ENCODE assay signal across 8 cellular contexts in genomic region chr19:1067341-1068103, GRCh38. TPM values are rescaled to one million over a fixed set of nuclear protein-coding genes. Genes with fewer than 3 reads are reported as not detected.
A peak's percentile ranks its signal among the peaks of the same experiment; 100 is the strongest.
DNase-seq lines count a peak whose midpoint lies in the region; ATAC-seq and TF ChIP-seq lines count a peak whose summit lies in the region.

No MANE protein-coding gene starts in this region.

- peak; percentile 32 for ATAC-seq in activated CD8-positive, alpha-beta memory T cell treated with anti-CD3 and anti-CD28 coated beads, Interleukin-2, amount 10 ng/mL, durations not matched to agents 7 days and 5 days

- H3K9me3 ChIP-seq in PC-9 (ENCODE audit: insufficient read depth, low read depth) (no peaks in the 10 kb centered on the region), parathyroid adenoma (ENCODE audit: control insufficient read depth, low read length) (no peaks in the 10 kb centered on the region)

- H3K4me3 ChIP-seq in PC-9 (peak overlapping the region; percentile 71), coronary artery (peak overlapping the region; percentile 69), parathyroid adenoma (ENCODE audit: low read depth, low read length) (peak overlapping the region; percentile 27)

- H3K9me3 Mint-ChIP-seq in activated CD8-positive, alpha-beta memory T cell treated with anti-CD3 and anti-CD28 coated beads, Interleukin-2, amount 10 ng/mL, durations not matched to agents 7 days and 5 days (ENCODE audit: low read depth): no peaks in the 10 kb centered on the region

- H3K27me3 ChIP-seq in PC-9 (ENCODE audit: insufficient read depth, low read depth) (no peaks in the 10 kb centered on the region), parathyroid adenoma (ENCODE audit: control insufficient read depth, insufficient read depth, low read length) (peaks cover 7% of the 10 kb centered on the region)

- H3F3A ChIP-seq in PC-9 (ENCODE audit: insufficient read depth, low read depth): peaks cover 38% of the 10 kb centered on the region

- H3K4me2 ChIP-seq in PC-9 (peak overlapping the region; percentile 97), parathyroid adenoma (ENCODE audit: low read length) (peak overlapping the region; percentile 22)

- H3K27ac ChIP-seq in PC-9: no peak overlapping the region
- H3K27ac ChIP-seq in coronary artery: peak overlapping the region; percentile 21 to 78
- H3K27ac ChIP-seq in parathyroid adenoma: peak overlapping the region; percentile 42

- no peak for TF ChIP-seq CTCF in PC-9 (conservative IDR thresholded peaks at IDR 0.05)
- no peak for TF ChIP-seq CTCF in coronary artery (IDR thresholded peaks at IDR 0.05)
- TF ChIP-seq CTCF in parathyroid adenoma (IDR thresholded peaks at IDR 0.05): no peak

- H3K9me2 ChIP-seq in PC-9 (ENCODE audit: insufficient read depth): no peaks in the 10 kb centered on the region

- no peaks in the 10 kb centered on the region for H3K27me3 Mint-ChIP-seq in activated CD8-positive, alpha-beta memory T cell treated with anti-CD3 and anti-CD28 coated beads, Interleukin-2, amount 10 ng/mL, durations not matched to agents 7 days and 5 days

- H3K36me3 ChIP-seq in PC-9 (ENCODE audit: low read depth) (no peaks in the 10 kb centered on the region), parathyroid adenoma (ENCODE audit: control insufficient read depth, insufficient read depth, low read length) (no peaks in the 10 kb centered on the region)

- H3K4me1 Mint-ChIP-seq in activated CD8-positive, alpha-beta memory T cell treated with anti-CD3 and anti-CD28 coated beads, Interleukin-2, amount 10 ng/mL, durations not matched to agents 7 days and 5 days: peaks cover 36% of the 10 kb centered on the region

- no peak overlapping the region for H3K9ac ChIP-seq in parathyroid adenoma

- H3K4me3 Mint-ChIP-seq in activated CD8-positive, alpha-beta memory T cell treated with anti-CD3 and anti-CD28 coated beads, Interleukin-2, amount 10 ng/mL, durations not matched to agents 7 days and 5 days: peak overlapping the region; percentile 84

- peak overlapping the region; percentile 79 for H2AFZ ChIP-seq in PC-9
- H2AFZ ChIP-seq in parathyroid adenoma: no peak overlapping the region

- intact Hi-C loops in PC-9 (cut with micrococcal nuclease; ENCODE audit: unreplicated experiment): loop anchor here (5.0 kb wide), 1 partner anchor 35 kb away; the partner anchor contains the start of gene GPX4

- CTCF ChIA-PET in activated CD8-positive, alpha-beta memory T cell treated with anti-CD3 and anti-CD28 coated beads, Interleukin-2, amount 10 ng/mL, durations not matched to agents 7 days and 5 days (lab: Charles Lee): interaction anchor here (0.8 to 4.9 kb wide), 11 partner anchors 11 to 199 kb away, joined by 3 to 108 read pairs (median 6); partner anchors contain the start of genes ABCA7, CNN2 and POLR2E
- CTCF ChIA-PET in PC-9 (lab: Charles Lee): interaction anchor here (0.6 kb wide), 1 partner anchor 195 kb away, joined by 3 read pairs; no protein-coding TSS in a partner anchor

- no peaks in the 10 kb centered on the region for H4K20me1 ChIP-seq in PC-9 (ENCODE audit: insufficient read depth)

- H3K27ac Mint-ChIP-seq in activated CD8-positive, alpha-beta memory T cell treated with anti-CD3 and anti-CD28 coated beads, Interleukin-2, amount 10 ng/mL, durations not matched to agents 7 days and 5 days: peak overlapping the region; percentile 83

- no peaks in the 10 kb centered on the region for H3K79me2 ChIP-seq in PC-9 (ENCODE audit: low read depth)
- H3K79me2 ChIP-seq in parathyroid adenoma: no peaks in the 10 kb centered on the region

- peaks cover 25% of the 10 kb centered on the region for H3K36me3 Mint-ChIP-seq in activated CD8-positive, alpha-beta memory T cell treated with anti-CD3 and anti-CD28 coated beads, Interleukin-2, amount 10 ng/mL, durations not matched to agents 7 days and 5 days

- H3K4me1 ChIP-seq in PC-9 (replicated peaks; ENCODE audit: insufficient read depth) (peaks cover 19% of the 10 kb centered on the region), parathyroid adenoma (peaks cover 2% of the 10 kb centered on the region)

- BruUV-seq in PC-9 (replicated peaks; lab: Mats Ljungman, UMichigan): no TSS peak

- peak; percentile 63 for DNase-seq in activated CD8-positive, alpha-beta memory T cell treated with anti-CD3 and anti-CD28 coated beads, Interleukin-2, amount 10 ng/mL, durations not matched to agents 7 days and 5 days
- no peak for DNase-seq in activated CD8-positive, alpha-beta memory T cell treated with anti-CD3 and anti-CD28 coated beads, Interleukin-2, amount 50 U/mL, for 4 hours
- DNase-seq in PC-9: no peak
- no peak for DNase-seq in coronary artery (ENCODE audit: low spot score)
- DNase-seq in AG20443 (ENCODE audit: low spot score): no peak
- no peak for DNase-seq in globus pallidus (ENCODE audit: low spot score)
- no peak for DNase-seq in NCI-H1417 treated with DMSO at 0.1 percent for 48 hours (lab: John Stamatoyannopoulos, UW)

- POLR2A ChIA-PET in PC-9 (lab: Charles Lee; ENCODE audit: unreplicated experiment): interaction anchor here (0.5 to 0.7 kb wide), 3 partner anchors 50 to 598 kb away, joined by 3 to 6 read pairs (median 3); no protein-coding TSS in a partner anchor

RNA-seq across cellular contexts. Expression of gene ARHGAP45, which starts 0.6 kb away (rescaled TPM):
- 100 to 1,000 TPM; 361 to 481 TPM for total RNA-seq in activated CD8-positive, alpha-beta memory T cell treated with anti-CD3 and anti-CD28 coated beads, Interleukin-2, amount 10 ng/mL, durations not matched to agents 7 days and 5 days
- 20.2 and 20.6 TPM in 2 replicates for total RNA-seq in PC-9 (2021)

RNA-seq across cellular contexts. Expression of gene ABCA7, which starts 27.6 kb away (rescaled TPM):
- 10 to 100 TPM; 62.7 to 72.9 TPM for total RNA-seq in activated CD8-positive, alpha-beta memory T cell treated with anti-CD3 and anti-CD28 coated beads, Interleukin-2, amount 10 ng/mL, durations not matched to agents 7 days and 5 days
- 29.9 and 32.0 TPM in 2 replicates for total RNA-seq in PC-9 (2021)

RNA-seq across cellular contexts. Expression of gene POLR2E, which starts 27.7 kb away (rescaled TPM):
- total RNA-seq in activated CD8-positive, alpha-beta memory T cell treated with anti-CD3 and anti-CD28 coated beads, Interleukin-2, amount 10 ng/mL, durations not matched to agents 7 days and 5 days: 100 to 1,000 TPM; 173 to 206 TPM
- total RNA-seq in PC-9 (2021): 180 and 237 TPM in 2 replicates

RNA-seq across cellular contexts. Expression of gene GPX4, which starts 36.3 kb away (rescaled TPM):
- total RNA-seq in activated CD8-positive, alpha-beta memory T cell treated with anti-CD3 and anti-CD28 coated beads, Interleukin-2, amount 10 ng/mL, durations not matched to agents 7 days and 5 days: 100 to 1,000 TPM; 143 to 217 TPM
- 465 and 489 TPM in 2 replicates for total RNA-seq in PC-9 (2021)

RNA-seq across cellular contexts. Expression of gene CNN2, which starts 41.1 kb away (rescaled TPM):
- total RNA-seq in activated CD8-positive, alpha-beta memory T cell treated with anti-CD3 and anti-CD28 coated beads, Interleukin-2, amount 10 ng/mL, durations not matched to agents 7 days and 5 days: 100 to 1,000 TPM; 295 to 296 TPM
- 168 and 206 TPM in 2 replicates for total RNA-seq in PC-9 (2021)

Comparison
In these comparisons a context has a peak if more than half of its experiments do, and no peak if none do; other contexts are left out.
1. RNA of gene ARHGAP45, which starts 0.6 kb away (total RNA-seq): 361 to 481 TPM in activated CD8-positive, alpha-beta memory T cell treated with anti-CD3 and anti-CD28 coated beads, Interleukin-2, amount 10 ng/mL, durations not matched to agents 7 days and 5 days; 20.2 to 20.6 TPM in PC-9; every median in the first group is over 10 times any median in the second.
2. Peak in every context shown above with its lines, with median percentiles within 50 percentile points of each other: H3K4me3 ChIP-seq.